6 cellular contexts compared by ENCODE assay signal in the genomic region with DNA sequence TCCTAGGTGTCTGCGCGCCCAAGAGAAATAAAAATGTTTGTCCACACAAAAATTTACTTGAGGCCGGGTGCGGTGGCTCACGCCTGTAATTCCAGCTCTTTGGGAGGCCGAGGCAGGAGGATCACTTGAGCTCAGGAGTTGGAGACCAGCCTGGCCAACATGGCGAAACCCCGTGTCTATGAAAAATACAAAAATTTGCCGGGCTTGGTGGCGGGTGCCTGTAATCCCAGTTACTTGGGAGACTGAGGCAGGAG. TPM values are rescaled to one million over a fixed set of nuclear protein-coding genes. Genes with fewer than 3 reads are reported as not detected.
"Had no signal": no experiment of that assay in that cellular context is flagged by ENCODE, and none has a peak within 500 bp of the region (broad histone marks: within the 10 kb centered on the region; RNA-seq: fewer than 3 reads in every experiment).

No MANE protein-coding gene starts in this region.

RNA-seq across cellular contexts. Expression of gene LITAFD, which starts 12.2 kb away (rescaled TPM):
- total RNA-seq: activated CD4-positive, alpha-beta T cell treated with anti-CD3 and anti-CD28 coated beads for 36 hours; activated CD8-positive, alpha-beta memory T cell treated with anti-CD3 and anti-CD28 coated beads for 36 hours; astrocyte; mammary epithelial cell; mucosa of gallbladder; skeletal muscle tissue had no signal
- polyA plus RNA-seq: mammary epithelial cell had no signal
